In genomic region chr1:75233302-75233929, GRCh38 we compare ENCODE assay signal across 8 cellular contexts.
A peak's percentile ranks its signal among the peaks of the same experiment; 100 is the strongest.
DNase-seq lines count a peak whose midpoint lies in the region; ATAC-seq, FAIRE-seq and TF ChIP-seq lines count a peak whose summit lies in the region.

No MANE protein-coding gene starts in this region.

- H3K9me3 Mint-ChIP-seq in CD14-positive monocyte (peaks cover 0 to 1% (median 0%) of the 10 kb centered on the region in 7 donors), activated B cell treated with CpG ODN at 0.5 μM for 24 hours (no peaks in the 10 kb centered on the region)
- no peaks in the 10 kb centered on the region for H3K9me3 Mint-ChIP-seq in activated naive CD4-positive, alpha-beta T cell treated with anti-CD3 and anti-CD28 coated beads for 36 hours

- no peak overlapping the region for H3K4me3 Mint-ChIP-seq in CD14-positive monocyte
- no peak overlapping the region for H3K4me3 Mint-ChIP-seq in activated B cell treated with CpG ODN at 0.5 μM for 24 hours
- H3K4me3 Mint-ChIP-seq in activated naive CD4-positive, alpha-beta T cell treated with anti-CD3 and anti-CD28 coated beads for 36 hours: no peak overlapping the region

- peaks cover 2% of the 10 kb centered on the region for H3K4me1 Mint-ChIP-seq in CD14-positive monocyte
- no peaks in the 10 kb centered on the region for H3K4me1 Mint-ChIP-seq in activated B cell treated with CpG ODN at 0.5 μM for 24 hours
- H3K4me1 Mint-ChIP-seq in activated naive CD4-positive, alpha-beta T cell treated with anti-CD3 and anti-CD28 coated beads for 36 hours (ENCODE audit: low read depth): no peaks in the 10 kb centered on the region

- H3K27ac Mint-ChIP-seq in CD14-positive monocyte (no peak overlapping the region), activated B cell treated with CpG ODN at 0.5 μM for 24 hours (no peak overlapping the region)
- no peak overlapping the region for H3K27ac Mint-ChIP-seq in activated naive CD4-positive, alpha-beta T cell treated with anti-CD3 and anti-CD28 coated beads for 36 hours

- H3K36me3 Mint-ChIP-seq in CD14-positive monocyte: no peaks in the 10 kb centered on the region
- H3K36me3 Mint-ChIP-seq in activated B cell treated with CpG ODN at 0.5 μM for 24 hours (ENCODE audit: low read depth): no peaks in the 10 kb centered on the region
- no peaks in the 10 kb centered on the region for H3K36me3 Mint-ChIP-seq in activated naive CD4-positive, alpha-beta T cell treated with anti-CD3 and anti-CD28 coated beads for 36 hours (ENCODE audit: low read depth)

- intact Hi-C loops in CD14-positive monocyte (cut with micrococcal nuclease): no loop called here
- intact Hi-C loops in activated B cell treated with CpG ODN at 0.5 μM for 24 hours (cut with micrococcal nuclease): loop anchor here (1.0 kb wide), 1 partner anchor 399 kb away; no protein-coding TSS in a partner anchor
- intact Hi-C loops in activated naive CD4-positive, alpha-beta T cell treated with anti-CD3 and anti-CD28 coated beads for 36 hours (cut with micrococcal nuclease): loop anchor here (1.0 kb wide), 1 partner anchor 399 kb away; no protein-coding TSS in a partner anchor

- POLR2A ChIA-PET in activated B cell treated with CpG ODN at 0.5 μM for 24 hours (lab: Charles Lee): no interaction called here

- H3K27me3 Mint-ChIP-seq in CD14-positive monocyte (ENCODE audit: low read depth in 3 of 3) (peaks cover 0 to 7% (median 2%) of the 10 kb centered on the region in 3 donors), activated B cell treated with CpG ODN at 0.5 μM for 24 hours (no peaks in the 10 kb centered on the region)
- H3K27me3 Mint-ChIP-seq in activated naive CD4-positive, alpha-beta T cell treated with anti-CD3 and anti-CD28 coated beads for 36 hours (ENCODE audit: low read depth): no peaks in the 10 kb centered on the region

- TF ChIP-seq CTCF in CD14-positive monocyte (IDR thresholded peaks at IDR 0.05) (peak; percentile 40), activated B cell treated with CpG ODN at 0.5 μM for 24 hours (IDR thresholded peaks at IDR 0.05) (peak; percentile 50)

- DNase-seq in CD14-positive monocyte (ENCODE audit: low spot score) (no peak), NCI-H146 (lab: John Stamatoyannopoulos, UW) (peak; percentile 41), activated B cell treated with CpG ODN at 0.5 μM for 24 hours (no peak), inferior parietal cortex (ENCODE audit: extremely low spot score) (peak; percentile 57), urothelium cell line (ENCODE audit: low spot score) (peak; percentile 36)
- no peak for DNase-seq in activated naive CD4-positive, alpha-beta T cell treated with anti-CD3 and anti-CD28 coated beads for 36 hours

- peak; percentile 53 for FAIRE-seq in urothelium cell line (lab: Jason Lieb, UNC)

- CTCF ChIA-PET in activated B cell treated with CpG ODN at 0.5 μM for 24 hours (lab: Charles Lee): interaction anchor here (0.6 to 3.1 kb wide), 9 partner anchors 11 to 402 kb away, joined by 3 to 14 read pairs (median 4); no protein-coding TSS in a partner anchor
- CTCF ChIA-PET in activated naive CD4-positive, alpha-beta T cell treated with anti-CD3 and anti-CD28 coated beads for 36 hours (lab: Charles Lee): interaction anchor here (0.6 to 1.2 kb wide), 4 partner anchors 9 to 74 kb away, joined by 3 to 4 read pairs (median 3); no protein-coding TSS in a partner anchor

- ATAC-seq in GM18519 (IDR thresholded peaks at IDR 0.05; ENCODE audit: low FRiP score, unreplicated experiment) (peak; percentile 91), HG02885 (IDR thresholded peaks at IDR 0.05; ENCODE audit: poor library complexity, unreplicated experiment) (peak; percentile 96), activated B cell treated with CpG ODN at 0.5 μM for 24 hours (ENCODE audit: low read depth) (peak; percentile 61)

Comparison
In these comparisons a context has a peak if more than half of its experiments do, and no peak if none do; other contexts are left out.
1. DNase-seq: peak in NCI-H146 (single experiment), inferior parietal cortex (single experiment) and urothelium cell line (single experiment); none in CD14-positive monocyte (single experiment), activated B cell treated with CpG ODN at 0.5 μM for 24 hours (single experiment) and activated naive CD4-positive, alpha-beta T cell treated with anti-CD3 and anti-CD28 coated beads for 36 hours (single experiment).
2. intact Hi-C loops: an anchor here in activated B cell treated with CpG ODN at 0.5 μM for 24 hours (1.0 kb wide) and activated naive CD4-positive, alpha-beta T cell treated with anti-CD3 and anti-CD28 coated beads for 36 hours (1.0 kb wide); none called in CD14-positive monocyte.
3. Peak in every context shown above with its lines, with median percentiles within 50 percentile points of each other: ATAC-seq.